ENCODE assay signal across 18 cellular contexts in the genomic region with DNA sequence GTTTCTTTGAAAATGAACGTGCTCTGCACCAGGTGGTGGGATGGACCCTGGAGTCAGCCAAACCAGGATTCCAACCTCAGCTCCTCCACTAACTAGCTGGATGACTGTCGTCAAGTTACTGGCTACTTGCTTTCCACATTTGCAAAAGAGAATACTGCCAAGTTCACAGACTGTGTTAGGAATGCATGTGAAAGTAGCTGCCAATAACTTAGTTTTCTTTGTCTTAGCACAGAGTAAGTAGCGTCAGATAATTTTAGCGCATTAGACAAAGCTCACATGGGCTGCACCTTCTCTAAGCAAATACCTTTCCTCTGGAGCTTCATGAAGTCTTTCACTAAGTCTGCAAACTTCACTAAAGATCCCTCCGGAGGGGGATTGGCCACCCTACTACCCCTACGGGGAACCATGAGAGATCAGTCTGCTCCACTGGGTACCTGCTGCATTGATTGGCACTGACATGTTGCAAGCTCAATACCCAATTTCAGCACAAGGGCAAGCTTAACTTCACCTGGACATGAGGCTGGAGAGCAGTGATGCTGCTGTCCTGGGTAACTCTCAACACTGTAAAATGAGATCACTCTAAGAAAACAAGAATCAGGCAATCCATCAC.
"Had no signal": no experiment of that assay in that cellular context is flagged by ENCODE, and none has a peak within 500 bp of the region (broad histone marks: within the 10 kb centered on the region; RNA-seq: fewer than 3 reads in every experiment).

No MANE protein-coding gene starts in this region.

- H2AFZ ChIP-seq: parathyroid adenoma had no signal

- DNase-seq: activated CD4-positive, alpha-beta memory T cell treated with anti-CD3 and anti-CD28 coated beads, Interleukin-2, amount 10 ng/mL, durations not matched to agents 7 days and 5 days; activated CD4-positive, alpha-beta T cell treated with anti-CD3 and anti-CD28 coated beads for 4 hours; activated CD4-positive, CD25-positive, alpha-beta regulatory T cell; activated effector memory CD4-positive, alpha-beta T cell treated with Interleukin-2 at 50 U/mL for 16 hours; activated naive CD4-positive, alpha-beta T cell treated with anti-CD3 and anti-CD28 coated beads for 36 hours; activated naive CD8-positive, alpha-beta T cell treated with anti-CD3 and anti-CD28 coated beads, Interleukin-2, amount 10 ng/mL, durations not matched to agents 7 days and 5 days; activated T-cell treated with anti-CD3 and anti-CD28 coated beads, Interleukin-2, amount 50 U/mL, for 72 hours; amniotic stem cell; effector CD4-positive, alpha-beta T cell; erythroblast; heart left ventricle; stimulated activated CD4-positive, alpha-beta T cell treated with anti-CD3 and anti-CD28 coated beads, Interleukin-2, amount 100 ng/mL, for 48 hours; stimulated activated naive CD4-positive, alpha-beta T cell treated with Interleukin-2 at 50 U/mL for 16 hours; substantia nigra; transverse colon had no signal

- H3K79me2 ChIP-seq: parathyroid adenoma had no signal

- H3K9ac ChIP-seq: parathyroid adenoma had no signal

- H3K9me3 ChIP-seq: heart left ventricle, transverse colon had no signal

- H3K27ac ChIP-seq: heart left ventricle, parathyroid adenoma had no signal

- H3K4me3 ChIP-seq: heart left ventricle, transverse colon had no signal

- FAIRE-seq: islet of Langerhans, urothelium cell line had no signal

- H3K27me3 ChIP-seq: heart left ventricle, transverse colon had no signal

- H3K4me1 ChIP-seq: parathyroid adenoma had no signal
